8 cellular contexts compared by ENCODE assay signal in the genomic region with DNA sequence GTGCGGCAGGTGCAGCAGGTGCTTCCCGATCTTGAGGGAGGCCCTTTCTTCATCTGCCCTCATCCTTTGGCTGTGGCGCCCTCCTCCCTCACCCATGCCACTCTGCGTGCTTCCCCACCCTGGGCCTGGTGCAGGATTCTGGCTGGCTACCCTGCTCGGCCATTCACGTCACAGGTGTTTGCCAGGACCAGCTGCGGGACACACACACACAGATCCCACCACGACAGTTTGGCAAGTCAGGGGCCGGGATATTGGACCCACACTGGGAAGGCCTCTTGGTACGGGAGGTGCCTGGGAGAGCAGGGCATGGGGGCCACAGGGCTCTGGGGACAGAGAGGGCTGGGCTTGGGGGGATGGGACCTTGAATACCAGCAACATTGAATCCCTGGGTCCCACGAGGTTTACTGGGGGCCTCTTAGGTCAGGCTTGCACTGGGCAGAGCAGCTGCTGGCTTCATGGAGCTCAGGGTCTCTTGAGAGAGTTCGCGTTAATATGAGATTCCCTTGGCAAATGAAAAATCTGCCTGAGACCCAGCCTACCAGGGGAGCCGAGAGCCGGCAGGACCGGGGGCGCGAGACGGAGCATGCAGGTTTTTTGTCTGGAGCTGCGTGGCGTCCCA. TPM values are rescaled to one million over a fixed set of nuclear protein-coding genes. Genes with fewer than 3 reads are reported as not detected.
DNase-seq lines count a peak whose midpoint lies in the region; ATAC-seq and TF ChIP-seq lines count a peak whose summit lies in the region.

No MANE protein-coding gene starts in this region.

- no peak overlapping the region for H3K4me3 ChIP-seq in iPS-15b (ENCODE audit: low read depth, low read length)
- H3K4me3 ChIP-seq in thoracic aorta: peak overlapping the region; percentile 34

- peaks cover 89% of the 10 kb centered on the region for H3K4me1 Mint-ChIP-seq in activated CD8-positive, alpha-beta memory T cell treated with anti-CD3 and anti-CD28 coated beads, Interleukin-2, amount 10 ng/mL, durations not matched to agents 7 days and 5 days

- DNase-seq in activated CD8-positive, alpha-beta memory T cell treated with anti-CD3 and anti-CD28 coated beads, Interleukin-2, amount 10 ng/mL, durations not matched to agents 7 days and 5 days: no peak
- DNase-seq in activated CD8-positive, alpha-beta memory T cell treated with anti-CD3 and anti-CD28 coated beads, Interleukin-2, amount 50 U/mL, for 4 hours: no peak
- DNase-seq in NCI-H146 treated with DMSO at 0.1 percent for 48 hours (lab: John Stamatoyannopoulos, UW; ENCODE audit: unreplicated experiment) (peak; percentile 18), thoracic aorta (ENCODE audit: low spot score) (no peak), NCI-H2029 treated with DMSO at 0.1 percent for 48 hours (lab: John Stamatoyannopoulos, UW) (no peak), foreskin melanocyte (no peak)

- H3K27me3 ChIP-seq in iPS-15b (ENCODE audit: control insufficient read depth, insufficient read depth, low read length) (no peaks in the 10 kb centered on the region), thoracic aorta (replicated peaks; ENCODE audit: insufficient read depth) (no peaks in the 10 kb centered on the region)

- no peaks in the 10 kb centered on the region for H3K27me3 Mint-ChIP-seq in activated CD8-positive, alpha-beta memory T cell treated with anti-CD3 and anti-CD28 coated beads, Interleukin-2, amount 10 ng/mL, durations not matched to agents 7 days and 5 days

- CTCF ChIA-PET in activated CD8-positive, alpha-beta memory T cell treated with anti-CD3 and anti-CD28 coated beads, Interleukin-2, amount 10 ng/mL, durations not matched to agents 7 days and 5 days (lab: Charles Lee): interaction anchor here (1.2 to 2.5 kb wide), 10 partner anchors 9 to 525 kb away, joined by 3 to 16 read pairs (median 5); no protein-coding TSS in a partner anchor

- no peak overlapping the region for H3K4me3 Mint-ChIP-seq in activated CD8-positive, alpha-beta memory T cell treated with anti-CD3 and anti-CD28 coated beads, Interleukin-2, amount 10 ng/mL, durations not matched to agents 7 days and 5 days

- H3K9me3 Mint-ChIP-seq in activated CD8-positive, alpha-beta memory T cell treated with anti-CD3 and anti-CD28 coated beads, Interleukin-2, amount 10 ng/mL, durations not matched to agents 7 days and 5 days (ENCODE audit: low read depth): no peaks in the 10 kb centered on the region

- peak overlapping the region in 1 of 2 donors; percentile 34 for H3K27ac ChIP-seq in thoracic aorta

- ATAC-seq in activated CD8-positive, alpha-beta memory T cell treated with anti-CD3 and anti-CD28 coated beads, Interleukin-2, amount 10 ng/mL, durations not matched to agents 7 days and 5 days: peak; percentile 3
- ATAC-seq in thoracic aorta (ENCODE audit: insufficient number of reproducible peaks, low FRiP score, low read depth): no peak
- no peak for ATAC-seq in HG03280 (IDR thresholded peaks at IDR 0.05; ENCODE audit: unreplicated experiment)

- no peak for TF ChIP-seq CTCF in thoracic aorta (IDR thresholded peaks at IDR 0.05)

- H3K9me3 ChIP-seq in iPS-15b (ENCODE audit: control insufficient read depth, insufficient read depth, low read length) (no peaks in the 10 kb centered on the region), thoracic aorta (no peaks in the 10 kb centered on the region)

- no peaks in the 10 kb centered on the region for H3K36me3 ChIP-seq in iPS-15b (ENCODE audit: control insufficient read depth, insufficient read depth, low read length)
- H3K36me3 ChIP-seq in thoracic aorta: no peaks in the 10 kb centered on the region

- peak overlapping the region; percentile 24 for H3K9ac ChIP-seq in iPS-15b (ENCODE audit: low read depth, low read length)

- H3K27ac Mint-ChIP-seq in activated CD8-positive, alpha-beta memory T cell treated with anti-CD3 and anti-CD28 coated beads, Interleukin-2, amount 10 ng/mL, durations not matched to agents 7 days and 5 days: peak overlapping the region; percentile 66

- H3K4me1 ChIP-seq in iPS-15b (ENCODE audit: control insufficient read depth, insufficient read depth, low read length) (no peaks in the 10 kb centered on the region), thoracic aorta (ENCODE audit: control insufficient read depth in 1 of 2, low read depth in 2 of 2) (peaks cover 12 to 24% of the 10 kb centered on the region in 2 donors)

- H3K36me3 Mint-ChIP-seq in activated CD8-positive, alpha-beta memory T cell treated with anti-CD3 and anti-CD28 coated beads, Interleukin-2, amount 10 ng/mL, durations not matched to agents 7 days and 5 days: peaks cover 56% of the 10 kb centered on the region

RNA-seq across cellular contexts. Expression of a gene that starts 15.1 kb away (rescaled TPM):
- total RNA-seq in activated CD8-positive, alpha-beta memory T cell treated with anti-CD3 and anti-CD28 coated beads, Interleukin-2, amount 10 ng/mL, durations not matched to agents 7 days and 5 days: 100 to 1,000 TPM; 131 to 232 TPM
- total RNA-seq in thoracic aorta: 10 to 100 TPM; 35.9 to 39.8 TPM
